Comparison of ENCODE assay signal across 33 cellular contexts in genomic region chr3:163548005-163548404, GRCh38.
"Had no signal": no experiment of that assay in that cellular context is flagged by ENCODE, and none has a peak within 500 bp of the region (broad histone marks: within the 10 kb centered on the region; RNA-seq: fewer than 3 reads in every experiment).

No MANE protein-coding gene starts in this region.

- H3K9me3 ChIP-seq: left lung, lower lobe of right lung, neutrophil, ovary, prostate gland, testis, thyroid gland, upper lobe of right lung had no signal

- H3K4me3 Mint-ChIP-seq: immature natural killer cell; naive B cell; natural killer cell; nephron progenitor cell; neural progenitor cell; stimulated activated naive B cell treated with anti-CD40 and anti-IgM and Interleukin-4, amounts not matched to agents 10 μg/mL and 1 μg/mL and 100 μg/mL, for 72 hours had no signal

- H3K36me3 Mint-ChIP-seq: immature natural killer cell; naive B cell; neural progenitor cell; stimulated activated naive B cell treated with anti-CD40 and anti-IgM and Interleukin-4, amounts not matched to agents 10 μg/mL and 1 μg/mL and 100 μg/mL, for 72 hours had no signal

- H3K36me3 ChIP-seq: left lung, lower lobe of right lung, neural progenitor cell, neutrophil, ovary, prostate gland, stomach, thyroid gland, upper lobe of right lung had no signal

- H3K4me1 ChIP-seq: left lung, lower lobe of right lung, neural progenitor cell, prostate gland, stomach, thyroid gland, upper lobe of right lung had no signal

- ATAC-seq: left colon; left lung; lower lobe of right lung; natural killer cell; right cardiac atrium; sciatic nerve; stimulated activated naive B cell treated with anti-CD40 and anti-IgM and Interleukin-4, amounts not matched to agents 10 μg/mL and 1 μg/mL and 100 μg/mL, for 72 hours; stimulated activated naive CD8-positive, alpha-beta T cell treated with anti-CD3 and anti-CD28 coated beads, Interleukin-15, Interleukin-2, amounts not matched to agents 100 U/mL and 50 U/mL, for 24 hours; upper lobe of right lung had no signal

- FAIRE-seq: islet of Langerhans, urothelium cell line had no signal

- H3K4me1 Mint-ChIP-seq: immature natural killer cell; naive B cell; natural killer cell; nephron progenitor cell; neural progenitor cell; stimulated activated naive B cell treated with anti-CD40 and anti-IgM and Interleukin-4, amounts not matched to agents 10 μg/mL and 1 μg/mL and 100 μg/mL, for 72 hours had no signal

- H3K4me3 ChIP-seq: left lung, lower lobe of right lung, neural progenitor cell, ovary, prostate gland, skin epidermis, stomach, testis, thyroid gland, upper lobe of right lung had no signal

- H3K27ac Mint-ChIP-seq: immature natural killer cell; naive B cell; natural killer cell; nephron progenitor cell; neural progenitor cell; stimulated activated naive B cell treated with anti-CD40 and anti-IgM and Interleukin-4, amounts not matched to agents 10 μg/mL and 1 μg/mL and 100 μg/mL, for 72 hours had no signal

- DNase-seq: hypothalamus; immature natural killer cell; kidney; left colon; left lung; lower lobe of right lung; mammary epithelial cell; mesenchymal stem cell; naive B cell; natural killer cell; nephron progenitor cell; occipital lobe; ovary; posterior cingulate gyrus; retina; right cardiac atrium; stimulated activated CD4-positive, alpha-beta T cell treated with anti-CD3 and anti-CD28 coated beads, Interleukin-12 subunit alpha, Interleukin-12 subunit beta, amount 100 ng/mL, for 4 hours; stimulated activated CD4-positive, alpha-beta T cell treated with anti-CD3 and anti-CD28 coated beads, Interleukin-15, amount 100 ng/mL, for 24 hours; stimulated activated CD4-positive, alpha-beta T cell treated with anti-CD3 and anti-CD28 coated beads, Interleukin-2, amount 100 ng/mL, for 24 hours; stimulated activated CD4-positive, alpha-beta T cell treated with anti-CD3 and anti-CD28 coated beads, Interleukin-4, amount 100 ng/mL, for 1 hour; stimulated activated naive B cell treated with anti-CD40 and anti-IgM and Interleukin-4, amounts not matched to agents 10 μg/mL and 1 μg/mL and 100 μg/mL, for 72 hours; stimulated activated naive CD8-positive, alpha-beta T cell treated with anti-CD3 and anti-CD28 coated beads, Interleukin-15, Interleukin-2, amounts not matched to agents 100 U/mL and 50 U/mL, for 24 hours; stomach; testis; thyroid gland; upper lobe of right lung had no signal

- H3K27me3 ChIP-seq: left lung, neural progenitor cell, neutrophil, ovary, stomach, testis, thyroid gland, upper lobe of right lung had no signal

- H3K27me3 Mint-ChIP-seq: naive B cell; stimulated activated naive B cell treated with anti-CD40 and anti-IgM and Interleukin-4, amounts not matched to agents 10 μg/mL and 1 μg/mL and 100 μg/mL, for 72 hours had no signal

- H3K9me3 Mint-ChIP-seq: nephron progenitor cell had no signal

- H3K27ac ChIP-seq: left lung, lower lobe of right lung, neural progenitor cell, neutrophil, ovary, prostate gland, skin epidermis, stomach, testis, thyroid gland, upper lobe of right lung had no signal
